Comparison of ENCODE assay signal across 8 cellular contexts in the genomic region with DNA sequence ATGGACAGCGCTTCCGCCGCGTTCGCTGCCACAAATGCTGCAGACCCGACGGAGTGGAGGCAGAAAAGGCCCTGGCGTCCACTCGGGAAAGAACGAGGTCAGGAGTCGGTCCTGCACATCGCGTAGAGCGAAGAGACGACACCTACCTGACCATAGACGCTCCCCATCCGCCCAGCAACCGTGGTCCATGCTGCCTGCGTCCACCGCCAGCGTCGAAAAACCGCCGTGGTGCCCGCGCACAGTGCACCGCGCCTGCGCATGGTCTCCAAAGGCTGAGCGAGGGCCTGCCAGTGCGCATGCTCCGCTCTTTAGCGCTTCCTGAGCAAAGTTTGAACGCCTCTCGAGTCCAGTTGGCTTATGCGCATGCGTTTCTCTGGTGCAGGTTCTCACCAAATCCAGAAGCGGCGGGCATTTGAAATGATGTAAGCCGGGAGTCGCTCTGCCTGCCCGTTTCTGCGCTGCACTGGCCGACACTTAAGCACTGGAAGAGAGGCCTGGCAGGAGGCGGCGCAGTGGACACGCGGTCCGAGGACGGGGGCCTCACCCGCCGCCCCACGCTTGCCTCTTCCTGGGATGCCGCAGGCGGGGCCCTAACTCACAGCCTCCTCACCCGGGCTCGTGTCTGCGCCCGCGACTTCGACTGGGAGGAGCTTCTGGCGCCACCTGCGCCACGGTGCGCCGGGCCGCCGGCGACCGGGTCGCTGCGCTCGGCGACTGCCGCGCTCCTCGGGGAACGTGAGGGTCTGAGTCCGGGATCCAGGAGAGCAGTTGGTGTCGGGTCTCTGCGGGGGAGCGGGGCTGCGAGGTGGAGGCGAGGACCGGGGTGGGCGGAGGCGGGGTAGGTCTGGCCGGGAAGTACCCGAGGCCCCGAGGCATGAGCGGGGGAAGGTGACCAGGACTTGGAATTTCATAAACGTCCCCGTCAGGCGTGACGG. TPM values are rescaled to one million over a fixed set of nuclear protein-coding genes. Genes with fewer than 3 reads are reported as not detected.
DNase-seq lines count a peak whose midpoint lies in the region; ATAC-seq and TF ChIP-seq lines count a peak whose summit lies in the region.

A gene with protein sequence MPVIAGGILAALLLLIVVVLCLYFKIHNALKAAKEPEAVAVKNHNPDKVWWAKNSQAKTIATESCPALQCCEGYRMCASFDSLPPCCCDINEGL (minus strand): TSS at position 243 of the 935 bp plus-strand sequence. CDS start 29,066 bp downstream, outside the sequence.

- H3K4me1 ChIP-seq in neutrophil (ENCODE audit: control insufficient read depth in 1 of 2, insufficient read depth in 1 of 2, low read depth in 1 of 2, low read length in 1 of 2), result peaks cover 7 to 9% of the 10 kb centered on the region in 2 experiments

- no peaks in the 10 kb centered on the region for H3K36me3 ChIP-seq in neutrophil

- H3K9me3 ChIP-seq in neutrophil, result no peaks in the 10 kb centered on the region

- H3K4me3 ChIP-seq in Jurkat, Clone E6-1 (ENCODE audit: low read length), result peak within 1 kb of the TSS; percentile 91
- H3K4me3 ChIP-seq in fibroblast of villous mesenchyme (ENCODE audit: low read depth, low read length), result peak within 1 kb of the TSS; percentile 74
- peak within 1 kb of the TSS; percentile 54 to 63 for H3K4me3 ChIP-seq in neutrophil (ENCODE audit: low read depth in 1 of 2, low read length in 1 of 2)

- DNase-seq in DMS153 (lab: John Stamatoyannopoulos, UW) (peak; percentile 98), RPMI8226 (peak; percentile 96), fibroblast of villous mesenchyme (ENCODE audit: low read depth) (peak; percentile 97), superior temporal gyrus (ENCODE audit: extremely low spot score) (peak; percentile 98)
- peak; percentile 97 for DNase-seq in Jurkat, Clone E6-1 (ENCODE audit: low read depth, low spot score)
- peak; percentile 90 for DNase-seq in activated T-helper 9 cell treated with anti-CD3 and anti-CD28 coated beads, Interleukin-2, amount 50 U/mL, for 16 hours (ENCODE audit: low read depth)

- TF ChIP-seq CTCF in fibroblast of villous mesenchyme (IDR thresholded peaks at IDR 0.05; ENCODE audit: insufficient read depth, low read depth, low read length) (no peak), neutrophil (IDR thresholded peaks at IDR 0.05) (no peak)

- H3K27ac ChIP-seq in neutrophil, result no peak within 1 kb of the TSS

- peak; percentile 82 for ATAC-seq in GM21529 (IDR thresholded peaks at IDR 0.05; ENCODE audit: unreplicated experiment)

- H3K27me3 ChIP-seq in neutrophil, result peaks cover 40% of the 10 kb centered on the region

RNA-seq across cellular contexts. Expression of the gene that starts here (rescaled TPM):
- polyA plus RNA-seq in Jurkat, Clone E6-1 (2012; ENCODE audit: insufficient read depth, insufficient read length), result 20.0 TPM
- total RNA-seq in fibroblast of villous mesenchyme, result 2.9 and 3.5 TPM in 2 replicates
